ENCODE assay signal across 33 cellular contexts in the genomic region with DNA sequence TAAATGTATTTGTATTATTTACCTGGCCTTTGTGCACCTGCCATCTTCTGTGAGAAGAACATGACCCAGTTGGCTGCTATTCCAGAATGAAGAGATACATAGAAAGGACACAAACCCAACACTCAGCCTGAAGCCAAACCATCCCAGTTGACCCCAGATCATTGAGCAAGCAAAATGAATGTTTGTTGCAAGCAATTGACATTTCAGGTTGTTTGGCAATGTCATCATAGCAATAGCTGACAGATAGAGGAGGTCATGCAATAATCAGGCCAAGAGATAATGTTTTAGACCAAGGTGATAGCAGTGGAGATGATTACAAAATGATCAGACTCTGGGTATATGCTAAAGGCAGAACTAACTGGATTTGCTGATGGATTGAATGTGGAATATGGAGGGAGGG.
"Had no signal": no experiment of that assay in that cellular context is flagged by ENCODE, and none has a peak within 500 bp of the region (broad histone marks: within the 10 kb centered on the region; RNA-seq: fewer than 3 reads in every experiment).

No MANE protein-coding gene starts in this region.

- H3K4me1 ChIP-seq: adrenal gland, ascending aorta, body of pancreas, breast epithelium had no signal

- DNase-seq: activated effector memory CD4-positive, alpha-beta T cell treated with anti-CD3 and anti-CD28 coated beads, Interleukin-2, amount 50 U/mL, for 16 hours; activated effector memory CD4-positive, alpha-beta T cell treated with Interleukin-2 at 50 U/mL for 16 hours; activated gamma-delta T cell; activated gamma-delta T cell treated with Interleukin-2 at 50 U/mL for 16 hours; activated naive CD4-positive, alpha-beta T cell; activated naive CD4-positive, alpha-beta T cell treated with anti-CD3 and anti-CD28 coated beads for 36 hours; activated naive CD4-positive, alpha-beta T cell treated with anti-CD3 and anti-CD28 coated beads, Interleukin-2, amount 10 ng/mL, durations not matched to agents 7 days and 5 days; activated naive CD4-positive, alpha-beta T cell treated with anti-CD3 and anti-CD28 coated beads, Interleukin-2, amount 50 U/mL, for 16 hours; activated naive CD4-positive, alpha-beta T cell treated with Interleukin-2 at 50 U/mL for 16 hours; activated naive CD8-positive, alpha-beta T cell treated with anti-CD3 and anti-CD28 coated beads for 36 hours; activated naive CD8-positive, alpha-beta T cell treated with anti-CD3 and anti-CD28 coated beads, Interleukin-2, amount 10 ng/mL, durations not matched to agents 7 days and 5 days; activated naive CD8-positive, alpha-beta T cell treated with anti-CD3 and anti-CD28 coated beads, Interleukin-2, amount 50 U/mL, for 24 hours; activated T-cell treated with anti-CD3 and anti-CD28 coated beads, Interleukin-2, amount 50 U/mL, for 1 hour; activated T-cell treated with anti-CD3 and anti-CD28 coated beads, Interleukin-2, amount 50 U/mL, for 24 hours; activated T-cell treated with anti-CD3 and anti-CD28 coated beads, Interleukin-2, amount 50 U/mL, for 4 hours; activated T-cell treated with anti-CD3 and anti-CD28 coated beads, Interleukin-2, amount 50 U/mL, for 48 hours; activated T-cell treated with anti-CD3 and anti-CD28 coated beads, Interleukin-2, amount 50 U/mL, for 72 hours; adrenal gland; amniotic stem cell; amygdala; anterior cingulate cortex; aorta; body of pancreas; brain microvascular endothelial cell; caudate nucleus; central memory CD4-positive, alpha-beta T cell; cerebellar nuclear complex had no signal

- H3K36me3 ChIP-seq: adrenal gland, ascending aorta, brain microvascular endothelial cell, breast epithelium, cardiac muscle cell had no signal

- H3K27ac ChIP-seq: adrenal gland, ascending aorta, body of pancreas, brain microvascular endothelial cell, breast epithelium, cardiac muscle cell had no signal

- ATAC-seq: activated naive CD4-positive, alpha-beta T cell treated with anti-CD3 and anti-CD28 coated beads, Interleukin-2, amount 50 U/mL, for 72 hours; activated naive CD8-positive, alpha-beta T cell treated with anti-CD3 and anti-CD28 coated beads, Interleukin-2, amount 50 U/mL, for 24 hours; activated T-cell treated with anti-CD3 and anti-CD28 coated beads, Interleukin-2, amount 50 U/mL, for 4 hours; activated T-cell treated with anti-CD3 and anti-CD28 coated beads, Interleukin-2, amount 50 U/mL, for 72 hours; activated T-helper 17 cell treated with anti-CD3 and anti-CD28 coated beads, Interleukin-2, amount 50 U/mL, for 72 hours; body of pancreas had no signal

- H3K9me3 ChIP-seq: adrenal gland, ascending aorta, body of pancreas, breast epithelium had no signal

- FAIRE-seq: bronchial epithelial cell had no signal

- H3K4me3 ChIP-seq: adrenal gland, ascending aorta, body of pancreas, breast epithelium, cardiac muscle cell had no signal

- H3K27me3 ChIP-seq: ascending aorta, body of pancreas, brain microvascular endothelial cell, cardiac muscle cell had no signal
